ENCODE assay signal across 11 cellular contexts in genomic region chr1:220370041-220370700, GRCh38.
A peak's percentile ranks its signal among the peaks of the same experiment; 100 is the strongest.
DNase-seq lines count a peak whose midpoint lies in the region; ATAC-seq and TF ChIP-seq lines count a peak whose summit lies in the region.
"Had no signal": no experiment of that assay in that cellular context is flagged by ENCODE, and none has a peak within 500 bp of the region (broad histone marks: within the 10 kb centered on the region; RNA-seq: fewer than 3 reads in every experiment).

No MANE protein-coding gene starts in this region.

- no peak overlapping the region for H3K4ac ChIP-seq in trophoblast cell (ENCODE audit: low read depth, low read length)

- peak overlapping the region; percentile 6 for H2BK12ac ChIP-seq in trophoblast cell (ENCODE audit: low read length)

- peak overlapping the region; percentile 42 for H2BK5ac ChIP-seq in trophoblast cell (ENCODE audit: low read depth, low read length, poor library complexity)

- H3K27me3 ChIP-seq in fibroblast of lung (ENCODE audit: control insufficient read depth, insufficient read depth, low read length) (no peaks in the 10 kb centered on the region), trophoblast cell (ENCODE audit: insufficient read depth, low read length) (no peaks in the 10 kb centered on the region)
- H3K27me3 ChIP-seq: testis had no signal

- no peak for TF ChIP-seq CTCF in fibroblast of lung (conservative IDR thresholded peaks at IDR 0.05 in 1 of 2, IDR thresholded peaks at IDR 0.05 in 1 of 2; ENCODE audit: low read depth in 1 of 2, low read length in 2 of 2)

- H2BK120ac ChIP-seq in trophoblast cell (ENCODE audit: insufficient read depth, low read length, poor library complexity), result peak overlapping the region; percentile 84

- H3K4me3 ChIP-seq in fibroblast of lung (replicated peaks in 1 of 4; ENCODE audit: control extremely low read depth in 1 of 4, insufficient read depth in 1 of 4, low read depth in 3 of 4, low read length in 4 of 4) (no peak overlapping the region), trophoblast cell (ENCODE audit: low read depth, low read length) (no peak overlapping the region)
- H3K4me3 ChIP-seq: GM12878, prostate gland, testis had no signal

- H4K8ac ChIP-seq in trophoblast cell (ENCODE audit: low read depth, low read length), result no peak overlapping the region

- H3K9ac ChIP-seq in fibroblast of lung (ENCODE audit: insufficient read depth, low read length) (no peak overlapping the region), trophoblast cell (ENCODE audit: low read length) (no peak overlapping the region)

- H2AFZ ChIP-seq in fibroblast of lung (ENCODE audit: low read length), result no peak overlapping the region
- H2AFZ ChIP-seq in trophoblast cell (ENCODE audit: insufficient read depth, low read length, poor library complexity), result peak overlapping the region; percentile 31

- H3K23ac ChIP-seq in trophoblast cell (ENCODE audit: low read length), result no peak overlapping the region

- peak overlapping the region; percentile 4 for H3K4me2 ChIP-seq in fibroblast of lung (ENCODE audit: extremely low read depth, insufficient read depth, low read length)
- H3K4me2 ChIP-seq in trophoblast cell (ENCODE audit: low read length), result peak overlapping the region; percentile 23

- no peak overlapping the region for H4K91ac ChIP-seq in trophoblast cell (ENCODE audit: low read depth, low read length)

- H3K9me3 ChIP-seq in fibroblast of lung (ENCODE audit: control insufficient read depth, insufficient read depth, low read depth, low read length), result no peaks in the 10 kb centered on the region
- peaks cover 2% of the 10 kb centered on the region for H3K9me3 ChIP-seq in trophoblast cell (ENCODE audit: insufficient read depth, low read depth, low read length)
- H3K9me3 ChIP-seq: prostate gland, testis had no signal

- no peaks in the 10 kb centered on the region for H3K79me2 ChIP-seq in fibroblast of lung (ENCODE audit: control insufficient read depth, insufficient read depth, low read length)
- H3K79me2 ChIP-seq in trophoblast cell (ENCODE audit: control insufficient read depth, insufficient read depth, low read length, poor library complexity), result peaks cover 2% of the 10 kb centered on the region

- H2AK5ac ChIP-seq in trophoblast cell (ENCODE audit: low read length), result no peak overlapping the region

- H4K20me1 ChIP-seq in fibroblast of lung (ENCODE audit: control insufficient read depth, extremely low read depth, insufficient read depth, low read length), result no peaks in the 10 kb centered on the region

- ATAC-seq in GM21447 (IDR thresholded peaks at IDR 0.05; ENCODE audit: unreplicated experiment) (no peak), HG03045 (IDR thresholded peaks at IDR 0.05; ENCODE audit: unreplicated experiment) (no peak), HG03159 (IDR thresholded peaks at IDR 0.05; ENCODE audit: unreplicated experiment) (no peak)
- ATAC-seq: GM12878 had no signal

- H3K27ac ChIP-seq in fibroblast of lung (ENCODE audit: insufficient read depth, low read length) (peak overlapping the region; percentile 59), trophoblast cell (ENCODE audit: low read depth, low read length) (peak overlapping the region; percentile 73)
- H3K27ac ChIP-seq: prostate gland, testis had no signal

- H3K36me3 ChIP-seq in fibroblast of lung (ENCODE audit: control insufficient read depth, insufficient read depth, low read length) (no peaks in the 10 kb centered on the region), trophoblast cell (ENCODE audit: control insufficient read depth in 1 of 2, insufficient read depth in 2 of 2, low read length in 2 of 2) (no peaks in the 10 kb centered on the region)
- H3K36me3 ChIP-seq: prostate gland had no signal

- H3K4me1 ChIP-seq in fibroblast of lung (ENCODE audit: control insufficient read depth, extremely low read depth, insufficient read depth, low read length) (peaks cover 5% of the 10 kb centered on the region), trophoblast cell (ENCODE audit: control insufficient read depth in 1 of 2, insufficient read depth in 2 of 2, low read length in 2 of 2) (peaks cover 24 to 29% of the 10 kb centered on the region in 2 experiments)
- H3K4me1 ChIP-seq: prostate gland, testis had no signal

- no peak overlapping the region for H4K12ac ChIP-seq in trophoblast cell (ENCODE audit: low read depth, low read length)

- DNase-seq in ELR (ENCODE audit: low read depth) (peak; percentile 83), NCI-H82 treated with DMSO at 0.1 percent for 48 hours (lab: John Stamatoyannopoulos, UW; ENCODE audit: unreplicated experiment) (peak; percentile 88), fibroblast of lung (ENCODE audit: low read depth in 2 of 2) (peak; percentile 86 to 95), trophoblast cell (peak; percentile 57 to 59), NCI-H128 (lab: John Stamatoyannopoulos, UW; ENCODE audit: unreplicated experiment) (no peak)
- DNase-seq: testis had no signal

- no CpG with 5 or more reads among the region's 5 CpGs for WGBS in trophoblast cell (ENCODE audit: extremely low coverage, insufficient coverage, insufficient read length)

- H3K14ac ChIP-seq in trophoblast cell (ENCODE audit: low read length), result peak overlapping the region; percentile 59

- H3K79me1 ChIP-seq in trophoblast cell (ENCODE audit: low read length), result peaks cover 22% of the 10 kb centered on the region

- no peak overlapping the region for H3K18ac ChIP-seq in trophoblast cell (ENCODE audit: low read length)
